1 cellular context compared by ENCODE assay signal in the genomic region with DNA sequence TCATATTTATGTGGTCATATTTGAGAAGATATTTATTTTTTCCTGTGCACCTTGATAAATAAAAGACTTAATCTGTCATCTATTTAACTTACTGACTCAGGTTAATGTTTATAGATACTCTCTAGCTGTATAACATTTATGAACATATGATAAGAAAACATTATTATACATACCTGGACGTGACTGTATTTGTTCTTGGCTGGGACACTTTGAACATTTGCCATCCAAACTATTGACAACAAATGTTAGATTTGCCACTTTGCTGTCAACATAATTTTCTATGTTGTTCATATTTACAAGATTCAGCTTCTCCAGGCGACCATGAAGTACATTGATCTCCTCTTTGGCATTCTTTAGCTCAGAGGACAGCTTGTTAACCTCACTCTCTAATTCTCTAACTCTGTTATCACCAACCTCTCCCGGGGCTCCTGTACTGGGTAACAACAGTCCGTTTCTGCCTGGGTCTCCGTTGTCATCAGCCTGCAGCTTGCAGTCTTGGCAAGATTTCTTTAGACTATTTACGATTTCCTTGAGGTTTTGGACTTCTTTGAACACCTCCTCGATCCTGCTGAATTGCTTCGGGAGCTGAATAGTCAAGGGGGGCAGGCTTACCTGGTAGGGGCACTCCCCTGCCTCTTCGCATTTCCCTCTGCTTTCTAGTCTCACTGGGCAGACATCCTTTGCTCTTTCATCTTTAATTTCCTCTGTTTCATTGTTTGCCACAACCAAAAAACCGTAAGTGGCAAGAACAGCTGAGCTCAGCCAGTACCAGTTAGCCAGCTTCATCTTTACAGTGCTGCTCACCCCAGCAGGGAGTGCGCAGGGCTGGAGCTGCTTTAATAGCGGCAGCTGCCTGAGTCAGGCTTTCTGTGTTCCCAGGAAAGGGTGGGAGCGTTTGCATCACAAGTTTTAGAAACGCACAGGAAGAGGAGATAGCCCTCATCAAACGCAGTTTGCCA.
TF ChIP-seq lines count a peak whose summit lies in the region.

A gene with protein sequence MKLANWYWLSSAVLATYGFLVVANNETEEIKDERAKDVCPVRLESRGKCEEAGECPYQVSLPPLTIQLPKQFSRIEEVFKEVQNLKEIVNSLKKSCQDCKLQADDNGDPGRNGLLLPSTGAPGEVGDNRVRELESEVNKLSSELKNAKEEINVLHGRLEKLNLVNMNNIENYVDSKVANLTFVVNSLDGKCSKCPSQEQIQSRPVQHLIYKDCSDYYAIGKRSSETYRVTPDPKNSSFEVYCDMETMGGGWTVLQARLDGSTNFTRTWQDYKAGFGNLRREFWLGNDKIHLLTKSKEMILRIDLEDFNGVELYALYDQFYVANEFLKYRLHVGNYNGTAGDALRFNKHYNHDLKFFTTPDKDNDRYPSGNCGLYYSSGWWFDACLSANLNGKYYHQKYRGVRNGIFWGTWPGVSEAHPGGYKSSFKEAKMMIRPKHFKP (minus strand): TSS at position 812 of the 959 bp plus-strand sequence. CDS start 26 bp downstream, at position 786.

TF ChIP-seq in GM12878, 131 proteins besides CTCF, POLR2A, EP300 and RAD21:
- TF ChIP-seq RB1 (IDR thresholded peaks at IDR 0.05; ENCODE audit: borderline replicate concordance) (0 out of 2 replicates have a peak, but pooled peaks have one; percentile 22), WRNIP1 (IDR thresholded peaks at IDR 0.05; ENCODE audit: borderline replicate concordance, low read depth, low read length) (no peak), RUNX3 (IDR thresholded peaks at IDR 0.05; ENCODE audit: low read length) (peak; percentile 28; the same call in 1 of the 2 replicates), SMARCA5 (IDR thresholded peaks at IDR 0.05) (no peak), HCFC1 (IDR thresholded peaks at IDR 0.05; ENCODE audit: low read length) (no peak), ASH2L (IDR thresholded peaks at IDR 0.05; ENCODE audit: borderline replicate concordance, low read depth) (no peak)
TF ChIP-seq in GM12878: peak in this region for 2.
